ENCODE assay signal across 9 cellular contexts in the genomic region with DNA sequence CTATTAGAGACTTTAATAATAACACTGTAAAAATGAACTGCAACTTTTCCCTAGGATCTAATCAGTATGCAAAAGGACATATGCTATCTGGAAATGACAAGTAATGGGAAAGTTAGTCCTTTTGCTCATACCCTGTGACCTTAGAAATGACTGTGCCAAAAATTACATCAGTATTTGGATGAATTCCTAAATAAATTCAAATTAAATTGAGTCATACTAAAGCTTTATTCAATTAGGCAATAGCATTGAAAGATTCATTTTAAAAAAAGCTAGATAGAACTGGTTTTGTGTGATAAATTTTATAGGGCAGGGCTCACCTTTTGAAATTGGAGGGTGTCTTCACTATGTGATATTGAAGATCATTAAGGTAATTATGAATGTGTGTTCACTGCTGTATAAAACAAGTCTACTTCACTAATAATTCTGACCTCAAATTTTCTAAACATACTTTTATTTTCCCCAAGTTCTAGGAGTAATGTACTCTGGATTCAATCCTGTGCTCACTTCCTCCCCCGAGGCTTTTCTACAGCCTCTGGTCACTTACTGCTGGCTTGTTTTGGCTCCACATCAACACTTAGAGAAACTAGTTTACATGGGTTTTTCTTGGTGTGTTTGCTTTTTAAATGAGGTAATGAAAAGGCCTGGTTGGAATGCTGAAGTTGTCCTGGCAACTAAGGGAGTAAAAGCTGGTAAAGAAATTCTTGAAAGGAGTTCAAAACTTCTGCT. TPM values are rescaled to one million over a fixed set of nuclear protein-coding genes. Genes with fewer than 3 reads are reported as not detected.
DNase-seq lines count a peak whose midpoint lies in the region; ATAC-seq lines count a peak whose summit lies in the region.
"Had no signal": no experiment of that assay in that cellular context is flagged by ENCODE, and none has a peak within 500 bp of the region (broad histone marks: within the 10 kb centered on the region; RNA-seq: fewer than 3 reads in every experiment).

No MANE protein-coding gene starts in this region.

- DNase-seq in EH (ENCODE audit: low read depth) (peak; percentile 97), T1000 (lab: John Stamatoyannopoulos, UW) (peak; percentile 12), Right ventricle myocardium superior (no peak), putamen (ENCODE audit: low spot score) (peak; percentile 5), NOMO-1 treated with DMSO at 0.1 percent for 48 hours (lab: John Stamatoyannopoulos, UW; ENCODE audit: unreplicated experiment) (no peak), NCI-H1436 treated with DMSO at 0.1 percent for 48 hours (lab: John Stamatoyannopoulos, UW) (no peak)

- intact Hi-C loops in Right ventricle myocardium superior (cut with DNase I), result no loop called here

- ATAC-seq in Right ventricle myocardium superior (ENCODE audit: poor library complexity) (peak; percentile 89), HG03432 (IDR thresholded peaks at IDR 0.05; ENCODE audit: unreplicated experiment) (no peak), HG03175 (IDR thresholded peaks at IDR 0.05; ENCODE audit: unreplicated experiment) (no peak)

RNA-seq across cellular contexts. Expression of a gene that starts 44.4 kb away (rescaled TPM):
- total RNA-seq in Right ventricle myocardium superior, result not detected
- total RNA-seq: T-helper 1 cell treated with Interleukin-12 subunit alpha and Interleukin-12 subunit beta and Interleukin-4 antibody, amounts not matched to agents 30 ng/mL and 1 ng/mL, for 36 hours had no signal

Comparison
In these comparisons a context has a peak if more than half of its experiments do, and no peak if none do; other contexts are left out.
1. DNase-seq: peak in EH (single experiment), T1000 (single experiment) and putamen (single experiment); none in Right ventricle myocardium superior (single experiment), NOMO-1 treated with DMSO at 0.1 percent for 48 hours (single experiment) and NCI-H1436 treated with DMSO at 0.1 percent for 48 hours (single experiment).